ENCODE assay signal across 4 cellular contexts in the genomic region with DNA sequence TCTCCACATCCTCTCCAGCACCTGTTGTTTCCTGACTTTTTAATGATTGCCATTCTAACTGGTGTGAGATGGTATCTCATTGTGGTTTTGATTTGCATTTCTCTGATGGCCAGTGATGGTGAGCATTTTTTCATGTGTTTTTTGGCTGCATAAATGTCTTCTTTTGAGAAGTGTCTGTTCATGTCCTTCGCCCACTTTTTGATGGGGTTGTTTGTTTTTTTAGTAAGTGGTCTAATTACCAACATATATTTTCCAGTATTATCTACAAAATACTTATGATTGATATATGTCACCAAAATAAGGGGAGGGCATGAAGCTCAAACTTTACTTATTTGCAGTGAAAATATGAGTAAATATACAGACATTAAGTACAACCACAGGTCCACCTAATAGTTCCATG. TPM values are rescaled to one million over a fixed set of nuclear protein-coding genes. Genes with fewer than 3 reads are reported as not detected.
"Had no signal": no experiment of that assay in that cellular context is flagged by ENCODE, and none has a peak within 500 bp of the region (broad histone marks: within the 10 kb centered on the region; RNA-seq: fewer than 3 reads in every experiment).

No MANE protein-coding gene starts in this region.

RNA-seq across cellular contexts. Expression of gene FBLL1, which starts 45.1 kb away (rescaled TPM):
- total RNA-seq: HT-29, HT1080, K562 had no signal
- polyA plus RNA-seq: IgD-negative memory B cell, K562 had no signal
